In genomic region chr2:173874899-173875247, GRCh38 we compare ENCODE assay signal across 10 cellular contexts.
DNase-seq lines count a peak whose midpoint lies in the region; ATAC-seq, FAIRE-seq and TF ChIP-seq lines count a peak whose summit lies in the region.
"Had no signal": no experiment of that assay in that cellular context is flagged by ENCODE, and none has a peak within 500 bp of the region (broad histone marks: within the 10 kb centered on the region; RNA-seq: fewer than 3 reads in every experiment).

No MANE protein-coding gene starts in this region.

- TF ChIP-seq EP300 in ovary (IDR thresholded peaks at IDR 0.05) = no peak

- no peak for FAIRE-seq in urothelium cell line (lab: Jason Lieb, UNC)

- TF ChIP-seq POLR2A in ovary (IDR thresholded peaks at IDR 0.05) = no peak

- ATAC-seq in GM18858 (IDR thresholded peaks at IDR 0.05; ENCODE audit: unreplicated experiment) (peak; percentile 95), GM21717 (IDR thresholded peaks at IDR 0.05; ENCODE audit: unreplicated experiment) (peak; percentile 97), HG03460 (IDR thresholded peaks at IDR 0.05; ENCODE audit: unreplicated experiment) (peak; percentile 96), lower lobe of right lung (peak; percentile 45 to 62)

- TF ChIP-seq CTCF in lower lobe of right lung (IDR thresholded peaks at IDR 0.05) (no peak), ovary (IDR thresholded peaks at IDR 0.05) (no peak)

- no peaks in the 10 kb centered on the region for H3K36me3 ChIP-seq in lower lobe of right lung
- H3K36me3 ChIP-seq in ovary = no peaks in the 10 kb centered on the region
- H3K36me3 ChIP-seq: cardiac muscle cell, heart right ventricle had no signal

- intact Hi-C loops in lower lobe of right lung (cut with DNase I) = no loop called here
- intact Hi-C loops in ovary (cut with DNase I) = loop anchor here in 1 of 4 donors (10.0 kb wide), 1 partner anchor 130 kb away; no protein-coding TSS in a partner anchor

- H3K9me3 ChIP-seq in lower lobe of right lung (no peaks in the 10 kb centered on the region), ovary (no peaks in the 10 kb centered on the region)
- H3K9me3 ChIP-seq: heart right ventricle had no signal

- H3K4me3 ChIP-seq in lower lobe of right lung (no peak overlapping the region), ovary (no peak overlapping the region)
- H3K4me3 ChIP-seq: cardiac muscle cell, heart right ventricle had no signal

- WGBS in ovary, 3 donors = 90 to 97% (median 93%) methylated on average over 1 of the region's 1 CpG

- no peak overlapping the region for H3K27ac ChIP-seq in lower lobe of right lung
- H3K27ac ChIP-seq in ovary = no peak overlapping the region
- H3K27ac ChIP-seq: cardiac muscle cell had no signal

- H3K27me3 ChIP-seq in lower lobe of right lung (ENCODE audit: low read depth) = no peaks in the 10 kb centered on the region
- H3K27me3 ChIP-seq in ovary = no peaks in the 10 kb centered on the region
- H3K27me3 ChIP-seq: cardiac muscle cell had no signal

- no peak for DNase-seq in lower lobe of right lung
- no peak for DNase-seq in urothelium cell line (ENCODE audit: low spot score)
- no peak for DNase-seq in activated CD4-positive, alpha-beta T cell treated with anti-CD3 and anti-CD28 coated beads, Interleukin-2, amount 50 U/mL, for 48 hours
- DNase-seq in stimulated activated CD4-positive, alpha-beta T cell treated with anti-CD3 and anti-CD28 coated beads, Interleukin-4, amount 100 ng/mL, for 4 hours = no peak
- no peak for DNase-seq in ovary
- DNase-seq: heart right ventricle had no signal

- H3K4me1 ChIP-seq in lower lobe of right lung = no peaks in the 10 kb centered on the region
- H3K4me1 ChIP-seq in ovary (ENCODE audit: insufficient read depth) = no peaks in the 10 kb centered on the region
